Comparison of ENCODE assay signal across 11 cellular contexts in the genomic region with DNA sequence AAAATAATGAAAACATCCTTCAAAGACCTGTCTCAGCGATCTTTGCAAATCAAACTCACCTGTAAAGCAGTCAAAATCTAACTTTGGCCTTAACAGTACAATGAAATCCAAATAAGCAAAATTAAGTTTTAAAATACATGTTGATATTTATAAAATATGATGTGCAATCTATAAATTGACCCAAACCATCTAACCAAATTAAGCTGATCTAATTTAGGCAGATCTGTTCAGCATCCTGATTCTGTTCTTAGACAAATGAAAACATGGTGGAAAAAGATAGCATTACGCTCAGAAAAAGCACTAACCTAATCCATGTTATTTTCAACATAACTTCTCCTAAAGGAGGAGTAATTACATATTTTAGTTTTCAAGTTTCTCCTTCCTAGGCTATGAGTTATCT. TPM values are rescaled to one million over a fixed set of nuclear protein-coding genes. Genes with fewer than 3 reads are reported as not detected.
"Had no signal": no experiment of that assay in that cellular context is flagged by ENCODE, and none has a peak within 500 bp of the region (broad histone marks: within the 10 kb centered on the region; RNA-seq: fewer than 3 reads in every experiment).

No MANE protein-coding gene starts in this region.

- H3K4me1 ChIP-seq: HAP-1 had no signal

- H3K36me3 ChIP-seq: HAP-1 had no signal

- H2AFZ ChIP-seq: GM23248 had no signal

- H3K4me3 ChIP-seq: GM23248, HAP-1 had no signal

- H3K9me3 ChIP-seq: HAP-1 had no signal

- DNase-seq: GM23248, GOT3, H7, HFFc6, KBM-7 had no signal

- H3K9ac ChIP-seq: GM23248 had no signal

- H3K27ac ChIP-seq: GM23248, HL-60 had no signal

RNA-seq across cellular contexts. Expression of a gene that starts 25.7 kb away (rescaled TPM):
- total RNA-seq: H4, HepG2, HT1080 had no signal
- polyA plus RNA-seq: HepG2, IgD-negative memory B cell had no signal
